ENCODE assay signal across 1 cellular context in the genomic region with DNA sequence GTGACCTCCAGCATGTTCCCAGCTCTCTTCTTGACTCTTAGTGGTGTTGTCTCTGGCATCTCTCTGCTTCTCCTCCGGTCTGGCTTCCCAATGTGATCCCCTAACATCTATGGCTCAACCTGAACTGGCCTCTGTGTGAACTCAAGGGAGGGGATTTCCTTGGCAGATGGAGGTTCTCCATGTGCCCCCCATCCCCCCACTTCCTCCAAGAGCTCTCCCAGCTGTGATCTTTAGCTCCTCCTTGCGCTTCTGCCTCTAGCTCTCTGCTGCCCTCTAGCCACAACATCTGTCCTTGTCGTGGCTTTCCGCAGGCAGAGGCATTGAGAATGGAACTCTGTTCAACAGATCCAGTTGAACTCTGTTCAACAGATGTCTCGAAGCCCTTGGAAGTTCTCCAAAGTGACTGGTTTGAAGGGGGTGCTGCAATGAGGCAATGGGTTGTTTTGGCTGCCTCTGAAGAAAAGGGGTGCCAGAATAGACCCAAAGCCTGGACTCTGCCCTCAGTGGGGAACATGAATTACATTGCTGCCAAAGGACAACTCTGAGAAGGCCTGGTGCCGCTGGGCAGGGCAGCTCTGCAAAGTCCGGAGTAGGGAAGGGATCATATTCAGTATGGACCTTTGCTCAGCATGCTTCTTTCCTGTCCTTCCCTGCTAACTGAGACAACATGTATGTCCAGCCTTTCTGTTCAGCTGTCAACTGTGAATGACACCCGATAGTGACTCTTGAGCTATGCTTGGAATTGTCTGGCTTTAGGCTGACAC.
TF ChIP-seq lines count a peak whose summit lies in the region.

No MANE protein-coding gene starts in this region.

TF ChIP-seq in A549, 52 proteins besides CTCF, POLR2A, EP300 and RAD21 (continued from another document):
- TF ChIP-seq KDM1A (IDR thresholded peaks at IDR 0.05; ENCODE audit: low read depth) (no peak), KDM5A (IDR thresholded peaks at IDR 0.05) (no peak), CHD2 (IDR thresholded peaks at IDR 0.05; ENCODE audit: low read length, partially characterized antibody) (peak; percentile 48), JUNB (IDR thresholded peaks at IDR 0.05) (no peak), HOXB13 (CRISPR knock-in tag; IDR thresholded peaks at IDR 0.05; ENCODE audit: low read depth) (no peak), NPAS2 (CRISPR knock-in tag; IDR thresholded peaks at IDR 0.05; ENCODE audit: borderline replicate concordance) (no peak), FOXS1 (CRISPR knock-in tag; IDR thresholded peaks at IDR 0.05) (no peak), RCOR1 (IDR thresholded peaks at IDR 0.05; ENCODE audit: low read depth, low read length) (no peak), BHLHE40 (IDR thresholded peaks at IDR 0.05; ENCODE audit: low read depth, low read length) (no peak)
- TF ChIP-seq, protein P1, sequence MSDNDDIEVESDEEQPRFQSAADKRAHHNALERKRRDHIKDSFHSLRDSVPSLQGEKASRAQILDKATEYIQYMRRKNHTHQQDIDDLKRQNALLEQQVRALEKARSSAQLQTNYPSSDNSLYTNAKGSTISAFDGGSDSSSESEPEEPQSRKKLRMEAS (IDR thresholded peaks at IDR 0.05), result peak; percentile 96
- TF ChIP-seq, protein P2, sequence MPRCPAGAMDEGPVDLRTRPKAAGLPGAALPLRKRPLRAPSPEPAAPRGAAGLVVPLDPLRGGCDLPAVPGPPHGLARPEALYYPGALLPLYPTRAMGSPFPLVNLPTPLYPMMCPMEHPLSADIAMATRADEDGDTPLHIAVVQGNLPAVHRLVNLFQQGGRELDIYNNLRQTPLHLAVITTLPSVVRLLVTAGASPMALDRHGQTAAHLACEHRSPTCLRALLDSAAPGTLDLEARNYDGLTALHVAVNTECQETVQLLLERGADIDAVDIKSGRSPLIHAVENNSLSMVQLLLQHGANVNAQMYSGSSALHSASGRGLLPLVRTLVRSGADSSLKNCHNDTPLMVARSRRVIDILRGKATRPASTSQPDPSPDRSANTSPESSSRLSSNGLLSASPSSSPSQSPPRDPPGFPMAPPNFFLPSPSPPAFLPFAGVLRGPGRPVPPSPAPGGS (IDR thresholded peaks at IDR 0.05), result no peak
